In the genomic region with DNA sequence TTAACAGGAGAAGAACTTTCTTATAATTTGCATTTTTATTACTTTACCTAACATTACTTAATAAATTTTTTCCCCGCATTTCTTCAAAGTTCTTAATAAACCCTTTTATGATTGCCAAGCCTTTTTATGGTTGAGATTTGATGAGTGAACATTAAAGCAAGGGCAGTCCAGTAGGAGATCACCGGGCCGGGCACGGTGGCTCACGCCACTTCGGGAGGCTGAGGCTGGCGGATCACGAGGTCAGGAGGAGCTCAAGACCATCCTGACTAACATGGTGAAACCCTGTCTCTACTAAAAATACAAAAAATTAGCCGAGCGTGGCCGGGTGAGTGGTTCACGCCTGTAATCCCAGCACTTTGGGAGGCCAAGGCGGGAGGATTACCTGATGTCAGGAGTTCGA, we compare ENCODE assay signal across 21 cellular contexts.
"Had no signal": no experiment of that assay in that cellular context is flagged by ENCODE, and none has a peak within 500 bp of the region (broad histone marks: within the 10 kb centered on the region; RNA-seq: fewer than 3 reads in every experiment).

No MANE protein-coding gene starts in this region.

- H3K9me3 Mint-ChIP-seq: dendritic cell treated with granulocyte-macrophage colony-stimulating factor and Interleukin-4, amounts not matched to agents 40 ng/mL and 50 ng/mL, for 4 days; effector memory CD8-positive, alpha-beta T cell; endodermal cell had no signal

- ATAC-seq: effector memory CD8-positive, alpha-beta T cell; esophagus mucosa; foreskin keratinocyte; gastrocnemius medialis; gastroesophageal sphincter; heart left ventricle; heart right ventricle had no signal

- DNase-seq: colonic mucosa; cortex of kidney; dermis blood vessel endothelial cell; dorsolateral prefrontal cortex; effector CD4-positive, alpha-beta T cell; effector CD8-positive, alpha-beta T cell; effector memory CD4-positive, alpha-beta T cell; effector memory CD8-positive, alpha-beta T cell; endodermal cell; erythroblast; esophagus squamous epithelium; foreskin fibroblast; foreskin keratinocyte; foreskin melanocyte; gastrocnemius medialis; glutamatergic neuron; heart left ventricle; heart right ventricle had no signal

- H3K4me1 Mint-ChIP-seq: endodermal cell had no signal

- H3K27ac Mint-ChIP-seq: dendritic cell treated with granulocyte-macrophage colony-stimulating factor and Interleukin-4, amounts not matched to agents 40 ng/mL and 50 ng/mL, for 4 days; effector memory CD8-positive, alpha-beta T cell; endodermal cell had no signal

- H3K4me3 Mint-ChIP-seq: dendritic cell treated with granulocyte-macrophage colony-stimulating factor and Interleukin-4, amounts not matched to agents 40 ng/mL and 50 ng/mL, for 4 days; effector memory CD8-positive, alpha-beta T cell; endodermal cell had no signal
